Comparison of ENCODE assay signal across 9 cellular contexts in the genomic region with DNA sequence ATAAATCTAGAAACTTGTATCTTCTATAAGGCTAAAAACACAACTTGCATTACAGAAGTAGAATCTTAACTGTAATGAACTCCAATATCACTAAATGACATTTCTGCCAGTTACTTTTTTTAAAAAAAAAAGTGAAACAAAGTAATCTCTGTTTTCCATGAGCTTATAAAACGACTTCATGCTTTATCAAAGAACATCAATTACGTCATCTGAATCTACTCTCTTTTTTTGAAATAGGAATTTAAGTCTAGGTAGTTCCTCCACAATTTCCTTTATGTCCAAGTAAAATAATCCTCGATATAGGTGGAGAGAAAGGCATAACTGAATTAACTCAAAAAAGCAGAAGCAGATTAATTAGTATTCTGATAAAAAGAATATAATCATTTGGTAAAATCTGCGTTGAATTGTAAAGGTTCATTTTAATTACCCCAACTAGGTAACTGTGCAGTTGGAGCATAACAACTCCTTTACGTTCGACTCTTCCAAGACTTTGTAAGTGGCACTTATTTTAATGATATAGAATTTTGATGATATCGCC. TPM values are rescaled to one million over a fixed set of nuclear protein-coding genes. Genes with fewer than 3 reads are reported as not detected.
A peak's percentile ranks its signal among the peaks of the same experiment; 100 is the strongest.
DNase-seq lines count a peak whose midpoint lies in the region; ATAC-seq and TF ChIP-seq lines count a peak whose summit lies in the region.
"Had no signal": no experiment of that assay in that cellular context is flagged by ENCODE, and none has a peak within 500 bp of the region (broad histone marks: within the 10 kb centered on the region; RNA-seq: fewer than 3 reads in every experiment).

No MANE protein-coding gene starts in this region.

- no peak overlapping the region for H3K9ac ChIP-seq in endocrine pancreas (ENCODE audit: control insufficient read depth, insufficient read depth, low read length)

- peak overlapping the region; percentile 91 for H3K4me3 Mint-ChIP-seq in neural crest cell

- no peak for DNase-seq in BJ (ENCODE audit: low read depth)
- peak; percentile 4 for DNase-seq in OCI-M1 (lab: John Stamatoyannopoulos, UW)
- no peak for DNase-seq in neural crest cell (ENCODE audit: low read depth, low spot score)
- DNase-seq in D341Med (ENCODE audit: low spot score) = no peak
- DNase-seq in NCI-H2227 (lab: John Stamatoyannopoulos, UW; ENCODE audit: unreplicated experiment) = no peak
- DNase-seq: NCI-H2029 had no signal

- H3K4me1 Mint-ChIP-seq in neural crest cell = peaks cover 36% of the 10 kb centered on the region

- TF ChIP-seq CTCF in BJ (IDR thresholded peaks at IDR 0.05; ENCODE audit: insufficient read depth, low read depth, low read length) (no peak), neural crest cell (conservative IDR thresholded peaks at IDR 0.05) (no peak)

- H3K9me3 Mint-ChIP-seq in neural crest cell = no peaks in the 10 kb centered on the region

- no peak for ATAC-seq in GM18505 (IDR thresholded peaks at IDR 0.05; ENCODE audit: unreplicated experiment)
- no peak for ATAC-seq in GM18909 (IDR thresholded peaks at IDR 0.05; ENCODE audit: poor library complexity, unreplicated experiment)

- H3K27me3 ChIP-seq in BJ (ENCODE audit: control insufficient read depth, insufficient read depth, low read length) (no peaks in the 10 kb centered on the region), endocrine pancreas (ENCODE audit: control insufficient read depth, insufficient read depth, low read length) (peaks cover 10% of the 10 kb centered on the region)

- H3K36me3 ChIP-seq in BJ (ENCODE audit: control insufficient read depth, insufficient read depth, low read length) (no peaks in the 10 kb centered on the region), endocrine pancreas (ENCODE audit: control insufficient read depth, insufficient read depth, low read length) (no peaks in the 10 kb centered on the region)

- H3K4me3 ChIP-seq in BJ (ENCODE audit: low read depth, low read length) (peak overlapping the region; percentile 81), endocrine pancreas (ENCODE audit: control insufficient read depth, insufficient read depth, low read length) (peak overlapping the region; percentile 56)

- POLR2A ChIA-PET in BJ (lab: Charles Lee) = no interaction called here

- no peak overlapping the region for H3K27ac Mint-ChIP-seq in neural crest cell (ENCODE audit: unreplicated experiment)

- H3K27me3 Mint-ChIP-seq in neural crest cell (ENCODE audit: low read depth) = peaks cover 16% of the 10 kb centered on the region

- CTCF ChIA-PET in BJ (lab: Yijun Ruan, JAX) = interaction anchor here (0.6 to 1.7 kb wide), 6 partner anchors 33 to 349 kb away, joined by 3 to 8 read pairs (median 4); no protein-coding TSS in a partner anchor

- no peaks in the 10 kb centered on the region for H3K9me3 ChIP-seq in endocrine pancreas (ENCODE audit: control insufficient read depth, low read length)

- peaks cover 4% of the 10 kb centered on the region for H3K4me1 ChIP-seq in endocrine pancreas (ENCODE audit: control insufficient read depth, insufficient read depth, low read length)

- H3K36me3 Mint-ChIP-seq in neural crest cell (ENCODE audit: low read depth) = no peaks in the 10 kb centered on the region

- no peak for TF ChIP-seq POLR2A in GM18505 (IDR thresholded peaks at IDR 0.05; ENCODE audit: borderline replicate concordance, extremely low read depth, insufficient read depth, insufficient read length)

RNA-seq across cellular contexts. Expression of a gene that starts 1.4 kb away (rescaled TPM):
- polyA plus RNA-seq in BJ (2011; rRNA removed) = 143 and 162 TPM in 2 replicates
- 315 and 474 TPM in 2 replicates for polyA minus RNA-seq in BJ (2011; rRNA and poly(A)+ RNA removed)
- 36.8 and 37.8 TPM in 2 replicates for total RNA-seq in neural crest cell
